1 cellular context compared by ENCODE assay signal in the genomic region with DNA sequence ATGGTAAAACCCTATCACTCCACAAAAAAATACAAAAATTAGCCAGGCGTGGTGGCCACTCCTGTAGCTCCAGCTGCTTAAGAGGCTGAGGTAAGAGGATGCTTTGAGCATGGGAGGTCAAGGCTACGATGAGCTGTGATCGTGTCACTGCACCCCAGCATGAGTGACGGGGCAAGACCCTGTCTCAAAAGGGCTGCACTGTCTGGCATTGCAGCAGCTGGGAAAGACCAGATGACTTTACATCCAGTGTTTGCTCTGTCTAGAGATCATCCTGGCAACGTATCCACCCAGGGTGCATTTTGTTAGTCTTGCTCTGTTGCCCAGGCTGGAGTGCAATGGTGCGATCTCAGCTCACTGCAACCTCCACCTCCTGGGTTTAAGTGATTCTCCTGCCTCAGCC.
TF ChIP-seq lines count a peak whose summit lies in the region.

No MANE protein-coding gene starts in this region.

TF ChIP-seq in IMR-90, 13 proteins besides CTCF, POLR2A, EP300 and RAD21:
- TF ChIP-seq SMC3 (IDR thresholded peaks at IDR 0.05; ENCODE audit: low read depth, low read length), result no peak
- no peak for TF ChIP-seq NFE2L2 (IDR thresholded peaks at IDR 0.05; ENCODE audit: low read depth, low read length)
- TF ChIP-seq MAFK (IDR thresholded peaks at IDR 0.05; ENCODE audit: low read depth, low read length), result no peak
- TF ChIP-seq, protein P1, sequence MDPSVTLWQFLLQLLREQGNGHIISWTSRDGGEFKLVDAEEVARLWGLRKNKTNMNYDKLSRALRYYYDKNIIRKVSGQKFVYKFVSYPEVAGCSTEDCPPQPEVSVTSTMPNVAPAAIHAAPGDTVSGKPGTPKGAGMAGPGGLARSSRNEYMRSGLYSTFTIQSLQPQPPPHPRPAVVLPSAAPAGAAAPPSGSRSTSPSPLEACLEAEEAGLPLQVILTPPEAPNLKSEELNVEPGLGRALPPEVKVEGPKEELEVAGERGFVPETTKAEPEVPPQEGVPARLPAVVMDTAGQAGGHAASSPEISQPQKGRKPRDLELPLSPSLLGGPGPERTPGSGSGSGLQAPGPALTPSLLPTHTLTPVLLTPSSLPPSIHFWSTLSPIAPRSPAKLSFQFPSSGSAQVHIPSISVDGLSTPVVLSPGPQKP (IDR thresholded peaks at IDR 0.05; ENCODE audit: borderline replicate concordance, low read depth, low read length), result no peak
- no peak for TF ChIP-seq RCOR1 (IDR thresholded peaks at IDR 0.05; ENCODE audit: insufficient replicate concordance, low read length)
TF ChIP-seq in IMR-90: peak in this region for 0.
